29 cellular contexts compared by ENCODE assay signal in the genomic region with DNA sequence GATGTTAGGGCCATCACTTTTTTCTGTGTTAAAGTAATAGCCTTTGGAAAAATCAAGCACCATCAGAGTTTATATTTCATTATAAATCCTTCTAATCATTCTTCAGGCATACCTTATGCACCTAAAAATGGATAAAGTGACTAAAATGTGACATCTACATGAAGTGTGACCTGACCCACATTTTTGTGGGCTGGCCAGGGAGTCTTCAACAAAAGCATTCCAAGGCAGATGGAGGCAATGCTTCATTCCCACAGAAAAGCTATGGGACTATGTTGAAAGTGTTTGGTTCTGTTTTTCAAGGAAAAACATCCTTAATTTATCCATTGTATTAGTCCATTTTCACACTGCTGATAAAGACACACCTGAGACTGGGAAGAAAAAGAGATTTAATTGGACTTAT.
"Had no signal": no experiment of that assay in that cellular context is flagged by ENCODE, and none has a peak within 500 bp of the region (broad histone marks: within the 10 kb centered on the region; RNA-seq: fewer than 3 reads in every experiment).

No MANE protein-coding gene starts in this region.

- H3K4me3 ChIP-seq: left ventricle myocardium inferior, lung, neural progenitor cell, ovary, prostate gland, skin epidermis, spleen, suprapubic skin, thoracic aorta, tibial artery, upper lobe of right lung, uterus had no signal

- ATAC-seq: natural killer cell; right cardiac atrium; sciatic nerve; stimulated activated effector memory CD8-positive, alpha-beta T cell treated with anti-CD3 and anti-CD28 coated beads, Interleukin-12 subunit alpha, Interleukin-12 subunit beta, amount 100 ng/mL, for 72 hours; upper lobe of right lung had no signal

- DNase-seq: islet precursor cell; left ventricle myocardium inferior; mesendoderm; naive B cell; natural killer cell; nephron progenitor cell; occipital lobe; ovary; posterior cingulate gyrus; retina; right cardiac atrium; spleen; stimulated activated CD4-positive, alpha-beta T cell treated with anti-CD3 and anti-CD28 coated beads, Interleukin-4, amount 100 ng/mL, for 24 hours; stimulated activated naive CD4-positive, alpha-beta T cell; tibial artery; trophoblast cell; upper lobe of right lung; uterus had no signal

- H3K4me1 ChIP-seq: neural progenitor cell, prostate gland, spleen, suprapubic skin, upper lobe of right lung, uterus had no signal

- H3K9me3 ChIP-seq: neutrophil, ovary, prostate gland, thoracic aorta, upper lobe of right lung, uterus had no signal

- H3K4me1 Mint-ChIP-seq: mesothelial cell of epicardium; naive B cell; natural killer cell; nephron progenitor cell; neural progenitor cell; stimulated activated effector memory CD8-positive, alpha-beta T cell treated with anti-CD3 and anti-CD28 coated beads, Interleukin-12 subunit alpha, Interleukin-12 subunit beta, amount 100 ng/mL, for 72 hours had no signal

- H3K27me3 Mint-ChIP-seq: naive B cell; stimulated activated naive CD8-positive, alpha-beta T cell treated with anti-CD3 and anti-CD28 coated beads, Interleukin-15, Interleukin-2, amounts not matched to agents 100 ng/mL and 50 ng/mL, for 24 hours had no signal

- H3K27ac ChIP-seq: left ventricle myocardium inferior, neural progenitor cell, neutrophil, ovary, prostate gland, spleen, suprapubic skin, thoracic aorta, tibial artery, upper lobe of right lung, uterus had no signal

- H3K27ac Mint-ChIP-seq: mesothelial cell of epicardium; natural killer cell; nephron progenitor cell; neural progenitor cell; stimulated activated effector memory CD8-positive, alpha-beta T cell treated with anti-CD3 and anti-CD28 coated beads, Interleukin-12 subunit alpha, Interleukin-12 subunit beta, amount 100 ng/mL, for 72 hours; stimulated activated naive CD8-positive, alpha-beta T cell treated with anti-CD3 and anti-CD28 coated beads, Interleukin-15, Interleukin-2, amounts not matched to agents 100 ng/mL and 50 ng/mL, for 24 hours had no signal

- H3K4me3 Mint-ChIP-seq: mesothelial cell of epicardium; natural killer cell; nephron progenitor cell; neural progenitor cell; stimulated activated effector memory CD8-positive, alpha-beta T cell treated with anti-CD3 and anti-CD28 coated beads, Interleukin-12 subunit alpha, Interleukin-12 subunit beta, amount 100 ng/mL, for 72 hours; stimulated activated naive CD8-positive, alpha-beta T cell treated with anti-CD3 and anti-CD28 coated beads, Interleukin-15, Interleukin-2, amounts not matched to agents 100 ng/mL and 50 ng/mL, for 24 hours had no signal

- H3K27me3 ChIP-seq: neural progenitor cell, neutrophil, ovary, spleen, suprapubic skin, tibial artery, upper lobe of right lung, uterus had no signal

- H3K36me3 ChIP-seq: neural progenitor cell, ovary, prostate gland, uterus had no signal
